10 cellular contexts compared by ENCODE assay signal in the genomic region with DNA sequence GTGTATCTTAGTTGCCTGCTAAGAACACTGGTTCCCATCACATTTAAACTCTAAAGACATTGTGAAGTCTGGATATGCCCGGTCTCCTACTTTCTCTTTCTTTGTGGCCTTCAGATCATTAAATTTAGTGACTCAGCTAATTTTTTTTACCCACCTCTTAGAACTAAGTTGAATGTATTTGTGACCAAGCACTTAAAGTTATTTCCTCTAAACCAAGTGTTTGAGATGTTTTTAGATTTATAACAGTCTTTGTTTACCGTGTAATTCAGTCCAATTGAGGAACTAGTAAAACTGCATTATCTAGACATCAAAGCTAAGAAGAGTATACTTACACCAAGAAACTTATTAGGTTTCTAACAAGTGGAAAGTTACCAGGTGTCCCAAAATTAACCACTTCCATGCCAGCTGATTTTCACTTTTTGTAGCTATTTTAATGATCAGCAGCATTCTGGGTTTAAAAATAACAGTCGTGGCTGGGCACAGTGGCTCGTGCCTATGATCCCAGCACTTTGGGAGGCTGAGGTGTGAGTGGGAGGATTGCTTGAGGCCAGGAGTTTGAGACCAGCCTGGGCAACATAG. TPM values are rescaled to one million over a fixed set of nuclear protein-coding genes. Genes with fewer than 3 reads are reported as not detected.
DNase-seq lines count a peak whose midpoint lies in the region; ATAC-seq and TF ChIP-seq lines count a peak whose summit lies in the region.
"Had no signal": no experiment of that assay in that cellular context is flagged by ENCODE, and none has a peak within 500 bp of the region (broad histone marks: within the 10 kb centered on the region; RNA-seq: fewer than 3 reads in every experiment).

No MANE protein-coding gene starts in this region.

- H3K9me3 ChIP-seq in SK-N-SH (no peaks in the 10 kb centered on the region), right cardiac atrium (ENCODE audit: control insufficient read depth, low read length) (no peaks in the 10 kb centered on the region)

- no peak overlapping the region for H3K4me3 ChIP-seq in SK-N-SH (ENCODE audit: low read depth in 2 of 2, low read length in 1 of 2)
- no peak overlapping the region for H3K4me3 ChIP-seq in right cardiac atrium (ENCODE audit: low read length)

- TF ChIP-seq EP300 in SK-N-SH (IDR thresholded peaks at IDR 0.05; ENCODE audit: borderline replicate concordance in 1 of 2, low read depth in 1 of 2, low read length in 1 of 2): peak; percentile 60 to 82; a peak in 3 of 4 replicates

- TF ChIP-seq RAD21 in SK-N-SH (IDR thresholded peaks at IDR 0.05; ENCODE audit: low read length): no peak

- H3K27me3 Mint-ChIP-seq in stimulated activated naive B cell treated with anti-CD40 and anti-IgM and Interleukin-4, amounts not matched to agents 10 μg/mL and 1 μg/mL and 100 μg/mL, for 72 hours: no peaks in the 10 kb centered on the region

- peaks cover 100% of the 10 kb centered on the region for H3K79me2 ChIP-seq in SK-N-SH (ENCODE audit: insufficient read depth)

- H3K27ac Mint-ChIP-seq in stimulated activated naive B cell treated with anti-CD40 and anti-IgM and Interleukin-4, amounts not matched to agents 10 μg/mL and 1 μg/mL and 100 μg/mL, for 72 hours: peak overlapping the region; percentile 81

- DNase-seq in NCI-H510A treated with DMSO at 0.1 percent for 48 hours (lab: John Stamatoyannopoulos, UW) (peak; percentile 33), NCI-H510A (lab: John Stamatoyannopoulos, UW) (no peak), SK-N-SH (no peak), right cardiac atrium (no peak), NCI-H146 (lab: John Stamatoyannopoulos, UW) (no peak), foreskin melanocyte (no peak)
- no peak for DNase-seq in stimulated activated naive B cell treated with anti-CD40 and anti-IgM and Interleukin-4, amounts not matched to agents 10 μg/mL and 1 μg/mL and 100 μg/mL, for 72 hours
- no peak for DNase-seq in stimulated activated naive CD4-positive, alpha-beta T cell treated with Interleukin-2 at 50 U/mL for 16 hours (lab: John Stamatoyannopoulos, UW)
- DNase-seq: activated naive CD4-positive, alpha-beta T cell; NCI-H2107 had no signal

- peaks cover 5 to 12% of the 10 kb centered on the region in 2 experiments for H3K36me3 ChIP-seq in SK-N-SH (replicated peaks in 1 of 2; ENCODE audit: control insufficient read depth in 1 of 2, insufficient read depth in 2 of 2, low read length in 1 of 2)

- H4K20me1 ChIP-seq in SK-N-SH (ENCODE audit: insufficient read depth): peaks cover 88% of the 10 kb centered on the region

- no peaks in the 10 kb centered on the region for H3K9me2 ChIP-seq in SK-N-SH

- CTCF ChIA-PET in SK-N-SH (lab: Yijun Ruan, JAX): interaction anchor here (1.2 kb wide), 1 partner anchor 77 kb away, joined by 4 read pairs; no protein-coding TSS in a partner anchor

- no peak overlapping the region for H2AFZ ChIP-seq in SK-N-SH (ENCODE audit: low read depth)

- H3K27ac ChIP-seq in SK-N-SH (ENCODE audit: low read depth in 2 of 2, low read length in 1 of 2) (peak overlapping the region; percentile 70 to 75), right cardiac atrium (ENCODE audit: low read length) (peak overlapping the region; percentile 42)

- peaks cover 14 to 18% of the 10 kb centered on the region in 2 donors for H3K36me3 Mint-ChIP-seq in stimulated activated naive B cell treated with anti-CD40 and anti-IgM and Interleukin-4, amounts not matched to agents 10 μg/mL and 1 μg/mL and 100 μg/mL, for 72 hours

- H3K4me1 ChIP-seq in SK-N-SH (ENCODE audit: control insufficient read depth in 1 of 2, insufficient read depth in 2 of 2, low read depth in 1 of 2, low read length in 1 of 2): peaks cover 8 to 15% of the 10 kb centered on the region in 2 experiments; a peak in 3 of 4 replicates
- peaks cover 10% of the 10 kb centered on the region for H3K4me1 ChIP-seq in right cardiac atrium (ENCODE audit: control insufficient read depth, insufficient read depth, low read length)

- peak overlapping the region in 1 of 2 donors; percentile 19 for H3K4me3 Mint-ChIP-seq in stimulated activated naive B cell treated with anti-CD40 and anti-IgM and Interleukin-4, amounts not matched to agents 10 μg/mL and 1 μg/mL and 100 μg/mL, for 72 hours

- TF ChIP-seq CTCF in SK-N-SH (IDR thresholded peaks at IDR 0.05): no peak

- peaks cover 37 to 67% of the 10 kb centered on the region in 2 donors for H3K4me1 Mint-ChIP-seq in stimulated activated naive B cell treated with anti-CD40 and anti-IgM and Interleukin-4, amounts not matched to agents 10 μg/mL and 1 μg/mL and 100 μg/mL, for 72 hours

- H3K9me3 Mint-ChIP-seq in stimulated activated naive B cell treated with anti-CD40 and anti-IgM and Interleukin-4, amounts not matched to agents 10 μg/mL and 1 μg/mL and 100 μg/mL, for 72 hours: peaks cover 4% of the 10 kb centered on the region in 2 donors

- POLR2A ChIA-PET in SK-N-SH (lab: Yijun Ruan, JAX): interaction anchor here (1.0 kb wide), 1 partner anchor 21 kb away, joined by 3 read pairs; no protein-coding TSS in a partner anchor

- WGBS in SK-N-SH (ENCODE audit: low lambda C conversion rate): 52% methylated on average over 4 of the region's 4 CpGs
- WGBS in right cardiac atrium: 43% methylated on average over 4 of the region's 4 CpGs

- H3K9ac ChIP-seq in SK-N-SH: peak overlapping the region; percentile 32; the same call in 1 of the 2 replicates

- H3K4me2 ChIP-seq in SK-N-SH: peak overlapping the region; percentile 64

- peaks cover 24% of the 10 kb centered on the region for H3F3A ChIP-seq in SK-N-SH (replicated peaks; ENCODE audit: insufficient read depth)

- ATAC-seq in right cardiac atrium: no peak
- peak; percentile 22 to 39 for ATAC-seq in stimulated activated naive B cell treated with anti-CD40 and anti-IgM and Interleukin-4, amounts not matched to agents 10 μg/mL and 1 μg/mL and 100 μg/mL, for 72 hours (replicated peaks)

- no peaks in the 10 kb centered on the region for H3K27me3 ChIP-seq in SK-N-SH (ENCODE audit: insufficient read depth)
- H3K27me3 ChIP-seq in right cardiac atrium (ENCODE audit: control insufficient read depth, insufficient read depth): no peaks in the 10 kb centered on the region

- intact Hi-C loops in right cardiac atrium (cut with DNase I): loop anchor here in 2 of 4 donors (10.0 kb wide), 1 partner anchor 49 kb away; a partner anchor contains a TSS

TF ChIP-seq in SK-N-SH, 30 proteins besides CTCF, POLR2A, EP300 and RAD21:
- TF ChIP-seq TEAD4 (IDR thresholded peaks at IDR 0.05; ENCODE audit: borderline replicate concordance, insufficient read depth): no peak
- peak; percentile 94 for TF ChIP-seq TCF12 (IDR thresholded peaks at IDR 0.05)
- TF ChIP-seq JUND (IDR thresholded peaks at IDR 0.05): peak; percentile 62; the same call in 1 of the 2 replicates
- TF ChIP-seq YY1 (IDR thresholded peaks at IDR 0.05; ENCODE audit: low read depth): no peak
- TF ChIP-seq, protein P1, sequence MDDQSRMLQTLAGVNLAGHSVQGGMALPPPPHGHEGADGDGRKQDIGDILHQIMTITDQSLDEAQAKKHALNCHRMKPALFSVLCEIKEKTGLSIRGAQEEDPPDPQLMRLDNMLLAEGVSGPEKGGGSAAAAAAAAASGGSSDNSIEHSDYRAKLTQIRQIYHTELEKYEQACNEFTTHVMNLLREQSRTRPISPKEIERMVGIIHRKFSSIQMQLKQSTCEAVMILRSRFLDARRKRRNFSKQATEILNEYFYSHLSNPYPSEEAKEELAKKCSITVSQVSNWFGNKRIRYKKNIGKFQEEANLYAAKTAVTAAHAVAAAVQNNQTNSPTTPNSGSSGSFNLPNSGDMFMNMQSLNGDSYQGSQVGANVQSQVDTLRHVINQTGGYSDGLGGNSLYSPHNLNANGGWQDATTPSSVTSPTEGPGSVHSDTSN (IDR thresholded peaks at IDR 0.05): peak; percentile 87
- peak; percentile 83 for TF ChIP-seq POLR2AphosphoS5 (IDR thresholded peaks at IDR 0.05; ENCODE audit: low read depth, low read length)
- 0 out of 2 replicates have a peak, but pooled peaks have one; percentile 29 for TF ChIP-seq FOXM1 (IDR thresholded peaks at IDR 0.05; ENCODE audit: low read depth)
- 0 out of 2 replicates have a peak, but pooled peaks have one; percentile 54 for TF ChIP-seq SIN3A (IDR thresholded peaks at IDR 0.05; ENCODE audit: borderline replicate concordance, low read depth, low read length)

RNA-seq across cellular contexts. Expression of a gene that starts 53.1 kb away (rescaled TPM):
- polyA plus RNA-seq in SK-N-SH (2012; rRNA removed) (19.7 and 25.1 TPM in 2 replicates), right cardiac atrium (46.6 TPM)
- polyA plus RNA-seq in SK-N-SH (2012; cell fraction: cytosol; rRNA removed): 16.2 and 21.9 TPM in 2 replicates
- polyA plus RNA-seq in SK-N-SH (2012; cell fraction: nucleus; rRNA removed): 21.0 and 26.2 TPM in 2 replicates
- total RNA-seq in right cardiac atrium: 10 to 100 TPM; 71.5 to 85.6 (median 77.1) TPM

Comparison
In these comparisons a context has a peak if more than half of its experiments do, and no peak if none do; other contexts are left out.
1. ATAC-seq: peak in stimulated activated naive B cell treated with anti-CD40 and anti-IgM and Interleukin-4, amounts not matched to agents 10 μg/mL and 1 μg/mL and 100 μg/mL, for 72 hours (2 of 2); none in right cardiac atrium (0 of 2).